In the genomic region with DNA sequence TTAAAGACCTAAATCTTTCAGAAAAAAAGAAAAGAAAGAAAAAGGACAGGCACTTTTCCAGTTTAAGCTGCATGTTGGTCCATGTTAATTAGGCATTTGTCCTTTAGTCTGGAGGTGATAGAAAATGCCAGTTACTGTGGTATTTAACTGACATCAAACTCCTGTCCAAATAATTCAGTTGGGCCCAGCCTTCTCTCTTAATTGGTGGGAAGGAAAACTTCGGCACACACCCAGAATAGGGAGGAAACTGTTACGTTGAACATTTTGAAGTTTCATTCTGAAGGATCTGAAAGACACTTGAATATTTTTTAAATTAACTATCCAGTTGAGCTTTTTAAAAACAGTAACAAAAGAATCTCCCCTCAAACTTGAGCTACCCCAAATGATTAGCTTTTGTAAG, we compare ENCODE assay signal across 8 cellular contexts. TPM values are rescaled to one million over a fixed set of nuclear protein-coding genes. Genes with fewer than 3 reads are reported as not detected.
DNase-seq lines count a peak whose midpoint lies in the region; ATAC-seq and TF ChIP-seq lines count a peak whose summit lies in the region.

No MANE protein-coding gene starts in this region.

- CTCF ChIA-PET in Calu3 (lab: Charles Lee), result interaction anchor here (1.4 to 1.8 kb wide), 2 partner anchors 9 to 98 kb away, joined by 4 to 9 read pairs; no protein-coding TSS in a partner anchor

- DNase-seq in Calu3, result no peak
- DNase-seq in NCI-H69 (lab: John Stamatoyannopoulos, UW), result peak; percentile 71
- no peak for DNase-seq in coronary artery (ENCODE audit: low spot score)
- peak; percentile 4 for DNase-seq in osteocyte (ENCODE audit: extremely low spot score, unreplicated experiment)
- DNase-seq in C1 segment of cervical spinal cord (lab: John Stamatoyannopoulos, UW), result no peak

- peak overlapping the region; percentile 53 for H3K4me3 ChIP-seq in coronary artery

- no TSS peak for BruUV-seq in Calu3 (replicated peaks; lab: Mats Ljungman, UMichigan)

- TF ChIP-seq CTCF in Calu3 (IDR thresholded peaks at IDR 0.05; ENCODE audit: unreplicated experiment) (no peak), coronary artery (IDR thresholded peaks at IDR 0.05) (no peak), osteocyte (IDR thresholded peaks at IDR 0.05) (no peak)

- H3K9me3 Mint-ChIP-seq in Calu3 (ENCODE audit: low read depth, unreplicated experiment), result no peaks in the 10 kb centered on the region
- no peaks in the 10 kb centered on the region for H3K9me3 Mint-ChIP-seq in osteocyte (ENCODE audit: unreplicated experiment)

- no peak for ATAC-seq in HG03097 (IDR thresholded peaks at IDR 0.05; ENCODE audit: low FRiP score, unreplicated experiment)
- ATAC-seq in HG03378 (IDR thresholded peaks at IDR 0.05; ENCODE audit: unreplicated experiment), result no peak
- ATAC-seq in GM21825 (IDR thresholded peaks at IDR 0.05; ENCODE audit: unreplicated experiment), result no peak

- H3K4me3 Mint-ChIP-seq in Calu3 (ENCODE audit: low read depth, unreplicated experiment) (no peak overlapping the region), osteocyte (ENCODE audit: unreplicated experiment) (peak overlapping the region; percentile 67)

- intact Hi-C loops in Calu3 (cut with micrococcal nuclease; ENCODE audit: unreplicated experiment), result loop anchor here (2.0 kb wide), 1 partner anchor 25 kb away; no protein-coding TSS in a partner anchor

- H3K36me3 Mint-ChIP-seq in Calu3 (ENCODE audit: insufficient read depth, unreplicated experiment) (peaks cover 14% of the 10 kb centered on the region), osteocyte (ENCODE audit: unreplicated experiment) (no peaks in the 10 kb centered on the region)

- H3K27ac Mint-ChIP-seq in Calu3 (ENCODE audit: unreplicated experiment), result peak overlapping the region; percentile 4
- H3K27ac Mint-ChIP-seq in osteocyte (ENCODE audit: unreplicated experiment), result peak overlapping the region; percentile 92

- H3K4me1 Mint-ChIP-seq in Calu3 (ENCODE audit: low read depth, unreplicated experiment), result peaks cover 15% of the 10 kb centered on the region
- peaks cover 52% of the 10 kb centered on the region for H3K4me1 Mint-ChIP-seq in osteocyte (ENCODE audit: unreplicated experiment)

- H3K27me3 Mint-ChIP-seq in Calu3 (ENCODE audit: unreplicated experiment) (no peaks in the 10 kb centered on the region), osteocyte (ENCODE audit: unreplicated experiment) (no peaks in the 10 kb centered on the region)

- peak overlapping the region; percentile 40 to 64 for H3K27ac ChIP-seq in coronary artery

RNA-seq across cellular contexts. Expression of gene RREB1, which starts 30.4 kb away (rescaled TPM):
- total RNA-seq in Calu3 (2022) (38.4 and 42.9 TPM in 2 replicates), osteocyte (29.4 and 29.9 TPM in 2 replicates)

Comparison
In these comparisons a context has a peak if more than half of its experiments do, and no peak if none do; other contexts are left out.
1. DNase-seq: peak in NCI-H69 (single experiment) and osteocyte (single experiment); none in Calu3 (single experiment), coronary artery (single experiment) and C1 segment of cervical spinal cord (0 of 14).